ENCODE assay signal across 1 cellular context in genomic region chr19:40807147-40808020, GRCh38.
TF ChIP-seq lines count a peak whose summit lies in the region.

No MANE protein-coding gene starts in this region.

TF ChIP-seq in H1, 55 proteins besides CTCF, POLR2A, EP300 and RAD21:
- TF ChIP-seq TEAD4 (IDR thresholded peaks at IDR 0.05; ENCODE audit: low read depth, low read length) (no peak), JUND (IDR thresholded peaks at IDR 0.05; ENCODE audit: low read length) (peak; percentile 77), MAFK (IDR thresholded peaks at IDR 0.05; ENCODE audit: low read depth, low read length) (no peak)
